In genomic region chr7:101936223-101936611, GRCh38 we compare ENCODE assay signal across 12 cellular contexts.
DNase-seq lines count a peak whose midpoint lies in the region; ATAC-seq, FAIRE-seq and TF ChIP-seq lines count a peak whose summit lies in the region.
"Had no signal": no experiment of that assay in that cellular context is flagged by ENCODE, and none has a peak within 500 bp of the region (broad histone marks: within the 10 kb centered on the region; RNA-seq: fewer than 3 reads in every experiment).

No MANE protein-coding gene starts in this region.

- peaks cover 5% of the 10 kb centered on the region for H3K4me1 Mint-ChIP-seq in stimulated activated effector memory CD8-positive, alpha-beta T cell treated with anti-CD3 and anti-CD28 coated beads, Interleukin-12 subunit alpha, Interleukin-12 subunit beta, amount 100 ng/mL, for 72 hours

- DNase-seq in GM18507 (ENCODE audit: extremely low spot score, insufficient read length, low read depth): no peak
- peak in 1 of 2 donors; percentile 17 for DNase-seq in cardiac fibroblast (ENCODE audit: low read depth in 2 of 2)
- no peak for DNase-seq in kidney
- no peak for DNase-seq in erythroblast (lab: John Stamatoyannopoulos, UW)
- DNase-seq in stimulated activated effector memory CD8-positive, alpha-beta T cell treated with anti-CD3 and anti-CD28 coated beads, Interleukin-12 subunit alpha, Interleukin-12 subunit beta, amount 100 ng/mL, for 72 hours (ENCODE audit: low spot score in 2 of 2): no peak
- DNase-seq in 8988T: no peak
- no peak for DNase-seq in NCI-H1694 (lab: John Stamatoyannopoulos, UW)
- DNase-seq: NCI-H524 treated with DMSO at 0.1 percent for 48 hours, T-helper 17 cell had no signal

- H3K36me3 ChIP-seq in kidney (ENCODE audit: control insufficient read depth in 1 of 2, insufficient read depth in 2 of 2, low read length in 2 of 2) (no peaks in the 10 kb centered on the region), skeletal muscle tissue (ENCODE audit: control insufficient read depth in 3 of 3, insufficient read depth in 3 of 3, low read length in 3 of 3) (no peaks in the 10 kb centered on the region)

- intact Hi-C loops in kidney (cut with DNase I): no loop called here

- H3K4me3 ChIP-seq in cardiac fibroblast (replicated peaks in 1 of 2; ENCODE audit: low read depth in 2 of 2, low read length in 2 of 2) (peak overlapping the region; percentile 11 to 13), kidney (ENCODE audit: low read length in 2 of 2) (peak overlapping the region; percentile 24 to 32), skeletal muscle tissue (ENCODE audit: low read length in 3 of 3) (peak overlapping the region; percentile 65 to 73 (median 66))

- H3K9me3 ChIP-seq in kidney (ENCODE audit: control insufficient read depth in 1 of 2, low read length in 2 of 2): no peaks in the 10 kb centered on the region
- no peaks in the 10 kb centered on the region for H3K9me3 ChIP-seq in skeletal muscle tissue (ENCODE audit: control insufficient read depth in 3 of 3, low read length in 3 of 3)

- H3K9ac ChIP-seq in kidney (ENCODE audit: low read length in 2 of 2) (peak overlapping the region; percentile 37 to 44), skeletal muscle tissue (ENCODE audit: low read depth in 1 of 3, low read length in 3 of 3) (peak overlapping the region; percentile 70 to 87 (median 75))
- H3K9ac ChIP-seq: KMS-11 had no signal

- no peak for TF ChIP-seq POLR2A in erythroblast (IDR thresholded peaks at IDR 0.05; ENCODE audit: low read length)

- no peak for ATAC-seq in stimulated activated effector memory CD8-positive, alpha-beta T cell treated with anti-CD3 and anti-CD28 coated beads, Interleukin-12 subunit alpha, Interleukin-12 subunit beta, amount 100 ng/mL, for 72 hours
- ATAC-seq: T-helper 17 cell had no signal

- H3K27me3 ChIP-seq in skeletal muscle tissue (ENCODE audit: control insufficient read depth in 3 of 3, insufficient read depth in 3 of 3, low read length in 3 of 3): no peaks in the 10 kb centered on the region

- H3K27ac ChIP-seq in kidney (ENCODE audit: low read depth in 2 of 2, low read length in 2 of 2): peak overlapping the region; percentile 74 to 88
- peak overlapping the region; percentile 92 for H3K27ac ChIP-seq in skeletal muscle tissue (ENCODE audit: low read depth, low read length)
- H3K27ac ChIP-seq: KMS-11 had no signal

- no peaks in the 10 kb centered on the region for H3K36me3 Mint-ChIP-seq in stimulated activated effector memory CD8-positive, alpha-beta T cell treated with anti-CD3 and anti-CD28 coated beads, Interleukin-12 subunit alpha, Interleukin-12 subunit beta, amount 100 ng/mL, for 72 hours

- no peak for TF ChIP-seq CTCF in cardiac fibroblast (IDR thresholded peaks at IDR 0.05; ENCODE audit: low read depth, low read length)
- no peak for TF ChIP-seq CTCF in kidney (IDR thresholded peaks at IDR 0.05; ENCODE audit: borderline replicate concordance, extremely low read depth, insufficient read depth)

- H3K27ac Mint-ChIP-seq in stimulated activated effector memory CD8-positive, alpha-beta T cell treated with anti-CD3 and anti-CD28 coated beads, Interleukin-12 subunit alpha, Interleukin-12 subunit beta, amount 100 ng/mL, for 72 hours: no peak overlapping the region
- H3K27ac Mint-ChIP-seq: T-helper 17 cell had no signal

- H3K4me1 ChIP-seq in kidney (ENCODE audit: control insufficient read depth in 1 of 2, insufficient read depth in 1 of 2, low read depth in 1 of 2, low read length in 2 of 2): peaks cover 27 to 32% of the 10 kb centered on the region in 2 donors
- H3K4me1 ChIP-seq in skeletal muscle tissue (ENCODE audit: control insufficient read depth in 3 of 3, insufficient read depth in 3 of 3, low read length in 3 of 3): peaks cover 35 to 52% (median 44%) of the 10 kb centered on the region in 3 donors

- FAIRE-seq in GM18507 (lab: Jason Lieb, UNC): peak; percentile 39
- FAIRE-seq in kidney (lab: Jason Lieb, UNC): no peak
- FAIRE-seq: endometrium had no signal

- H3K4me3 Mint-ChIP-seq in stimulated activated effector memory CD8-positive, alpha-beta T cell treated with anti-CD3 and anti-CD28 coated beads, Interleukin-12 subunit alpha, Interleukin-12 subunit beta, amount 100 ng/mL, for 72 hours: no peak overlapping the region
- H3K4me3 Mint-ChIP-seq: T-helper 17 cell had no signal

- no peaks in the 10 kb centered on the region for H3K9me3 Mint-ChIP-seq in stimulated activated effector memory CD8-positive, alpha-beta T cell treated with anti-CD3 and anti-CD28 coated beads, Interleukin-12 subunit alpha, Interleukin-12 subunit beta, amount 100 ng/mL, for 72 hours

Comparison
In these comparisons a context has a peak if more than half of its experiments do, and no peak if none do; other contexts are left out.
1. H3K4me3 ChIP-seq: peak in every context shown above with its lines; median percentile 66 in skeletal muscle tissue; 28 in kidney; 12 in cardiac fibroblast.